In genomic region chr9:94639045-94639995, GRCh38 we compare ENCODE assay signal across 9 cellular contexts. TPM values are rescaled to one million over a fixed set of nuclear protein-coding genes. Genes with fewer than 3 reads are reported as not detected.
DNase-seq lines count a peak whose midpoint lies in the region; ATAC-seq and TF ChIP-seq lines count a peak whose summit lies in the region.
"Had no signal": no experiment of that assay in that cellular context is flagged by ENCODE, and none has a peak within 500 bp of the region (broad histone marks: within the 10 kb centered on the region; RNA-seq: fewer than 3 reads in every experiment).

Gene FBP1, minus strand, starts transcription at chr9:94639518. Its CDS starts 208 bp downstream, at chr9:94639310.

- H3K9me3 Mint-ChIP-seq in naive B cell, result no peaks in the 10 kb centered on the region

- peak within 1 kb of the TSS; percentile 96 to 99 (median 98) for H3K27ac Mint-ChIP-seq in naive B cell

- ATAC-seq in naive B cell (ENCODE audit: low read depth in 2 of 2) (peak; percentile 88), GM19351 (IDR thresholded peaks at IDR 0.05; ENCODE audit: unreplicated experiment) (no peak), GM18520 (IDR thresholded peaks at IDR 0.05; ENCODE audit: unreplicated experiment) (no peak)

- H3K4me3 Mint-ChIP-seq in naive B cell, result peak within 1 kb of the TSS; percentile 92 to 97 (median 96)

- H3K27ac ChIP-seq in thymus (ENCODE audit: low read depth), result no peak within 1 kb of the TSS

- H3K27me3 Mint-ChIP-seq in naive B cell, result peaks cover 0 to 7% (median 0%) of the 10 kb centered on the region in 3 donors

- TF ChIP-seq EP300 in Ishikawa (IDR thresholded peaks at IDR 0.05; ENCODE audit: borderline replicate concordance), result no peak

- no peak for TF ChIP-seq CTCF in GM10266 (IDR thresholded peaks at IDR 0.05; ENCODE audit: control insufficient read depth, insufficient read depth, low read depth, missing control alignments)
- TF ChIP-seq CTCF in epithelial cell of proximal tubule (conservative IDR thresholded peaks at IDR 0.05; ENCODE audit: low read depth, low read length), result no peak

- H3K4me1 ChIP-seq in thymus (ENCODE audit: control insufficient read depth, insufficient read depth, low read length), result no peaks in the 10 kb centered on the region

- peak within 1 kb of the TSS; percentile 62 for H3K4me3 ChIP-seq in epithelial cell of proximal tubule (ENCODE audit: low read depth, low read length)
- H3K4me3 ChIP-seq in thymus (ENCODE audit: low read length), result peak within 1 kb of the TSS; percentile 51

- peaks cover 12 to 20% (median 13%) of the 10 kb centered on the region in 3 donors for H3K4me1 Mint-ChIP-seq in naive B cell

- no peaks in the 10 kb centered on the region for H3K36me3 ChIP-seq in thymus (ENCODE audit: control insufficient read depth, insufficient read depth)

- H3K36me3 Mint-ChIP-seq in naive B cell, result peaks cover 0 to 8% of the 10 kb centered on the region in 2 donors

- peaks cover 25% of the 10 kb centered on the region for H3K27me3 ChIP-seq in thymus (ENCODE audit: control insufficient read depth, insufficient read depth)

- H3K9me3 ChIP-seq in thymus (ENCODE audit: control insufficient read depth), result peaks cover 4% of the 10 kb centered on the region

- WGBS in thymus, result 5% methylated on average over 80 of the region's 80 CpGs

- no peak for TF ChIP-seq RAD21 in Ishikawa (IDR thresholded peaks at IDR 0.05; ENCODE audit: low read depth)

- DNase-seq in GM10266 (ENCODE audit: extremely low spot score), result peak; percentile 47
- DNase-seq in activated CD8-positive, alpha-beta memory T cell treated with anti-CD3 and anti-CD28 coated beads, Interleukin-2, amount 50 U/mL, for 4 hours, result peak; percentile 56
- DNase-seq in epithelial cell of proximal tubule (ENCODE audit: low read depth), result no peak
- DNase-seq in naive B cell, result peak; percentile 87

TF ChIP-seq in Ishikawa, 13 proteins besides CTCF, POLR2A, EP300 and RAD21:
- TF ChIP-seq REST (IDR thresholded peaks at IDR 0.05; ENCODE audit: low read depth) (no peak), USF1 (IDR thresholded peaks at IDR 0.05) (no peak), FOXM1 (IDR thresholded peaks at IDR 0.05; ENCODE audit: borderline replicate concordance, low read depth) (no peak), TCF12 (IDR thresholded peaks at IDR 0.05; ENCODE audit: low read depth) (peak; percentile 51), EGR1 (IDR thresholded peaks at IDR 0.05) (0 out of 2 replicates have a peak, but pooled peaks have one; percentile 35), CEBPB (IDR thresholded peaks at IDR 0.05) (no peak), YY1 (IDR thresholded peaks at IDR 0.05; ENCODE audit: low read depth) (peak; percentile 77), MAX (IDR thresholded peaks at IDR 0.05) (peak; percentile 62), CREB1 (IDR thresholded peaks at IDR 0.05; ENCODE audit: low read depth) (no peak)
TF ChIP-seq in Ishikawa: peak in this region for 4.

RNA-seq across cellular contexts. Expression of gene FBP1, which starts in this region (rescaled TPM):
- total RNA-seq in epithelial cell of proximal tubule, result 1.6 and 2.9 TPM in 2 replicates
- 1 to 10 TPM; 4.2 to 6.5 (median 5.2) TPM for polyA plus RNA-seq in naive B cell (ENCODE audit: low read depth in 6 of 6)
- polyA plus RNA-seq in thymus, result 10.2 TPM
- total RNA-seq: HT1080 had no signal

Comparison
In these comparisons a context has a peak if more than half of its experiments do, and no peak if none do; other contexts are left out.
1. ATAC-seq: peak in naive B cell (2 of 2); none in GM19351 (single experiment) and GM18520 (single experiment).